25 cellular contexts compared by ENCODE assay signal in genomic region chr22:32854351-32854804, GRCh38. TPM values are rescaled to one million over a fixed set of nuclear protein-coding genes. Genes with fewer than 3 reads are reported as not detected.
DNase-seq lines count a peak whose midpoint lies in the region; ATAC-seq and TF ChIP-seq lines count a peak whose summit lies in the region.
"Had no signal": no experiment of that assay in that cellular context is flagged by ENCODE, and none has a peak within 500 bp of the region (broad histone marks: within the 10 kb centered on the region; RNA-seq: fewer than 3 reads in every experiment).

No MANE protein-coding gene starts in this region.

- H3K9me3 Mint-ChIP-seq in neural crest cell = no peaks in the 10 kb centered on the region
- H3K9me3 Mint-ChIP-seq: activated CD4-positive, alpha-beta T cell treated with anti-CD3 and anti-CD28 coated beads, Interleukin-2, amount 10 ng/mL, durations not matched to agents 24 days and 14 days; activated naive CD8-positive, alpha-beta T cell treated with anti-CD3 and anti-CD28 coated beads, Interleukin-2, amount 50 U/mL, for 24 hours; mesothelial cell of epicardium had no signal

- H3K4me3 Mint-ChIP-seq in neural crest cell = no peak overlapping the region
- H3K4me3 Mint-ChIP-seq: activated CD4-positive, alpha-beta T cell treated with anti-CD3 and anti-CD28 coated beads, Interleukin-2, amount 10 ng/mL, durations not matched to agents 24 days and 14 days; activated naive CD8-positive, alpha-beta T cell treated with anti-CD3 and anti-CD28 coated beads, Interleukin-2, amount 50 U/mL, for 24 hours; mesothelial cell of epicardium had no signal

- POLR2A ChIA-PET in RWPE1 (lab: Yijun Ruan, JAX; ENCODE audit: low non-redundant PET) = no interaction called here

- ATAC-seq in left cardiac atrium = peak in 1 of 2 donors; percentile 5
- ATAC-seq in mucosa of descending colon = no peak
- ATAC-seq: activated naive CD8-positive, alpha-beta T cell treated with anti-CD3 and anti-CD28 coated beads, Interleukin-2, amount 50 U/mL, for 24 hours; GM12878; PC-3; psoas muscle had no signal

- in situ Hi-C loops in transverse colon (cut with MboI; ENCODE audit: low pct_ligation_motif_present in 1 of 4, low pct_unique_long_range_greater_than_20kb in 1 of 4, low sequenced_read_pairs in 3 of 4) = no loop called here

- H3K9me3 ChIP-seq in esophagus muscularis mucosa = no peaks in the 10 kb centered on the region
- H3K9me3 ChIP-seq in tibial artery = no peaks in the 10 kb centered on the region
- H3K9me3 ChIP-seq in transverse colon = no peaks in the 10 kb centered on the region
- H3K9me3 ChIP-seq in mucosa of descending colon = no peaks in the 10 kb centered on the region
- H3K9me3 ChIP-seq: psoas muscle, SJCRH30, spleen, stomach had no signal

- H3K27ac ChIP-seq in esophagus muscularis mucosa (replicated peaks in 1 of 4) (peak overlapping the region; percentile 1 to 83 (median 28)), tibial artery (peak overlapping the region; percentile 78 to 96), transverse colon (no peak overlapping the region), RWPE1 (no peak overlapping the region)
- H3K27ac ChIP-seq: psoas muscle, SJCRH30, spleen had no signal

- TF ChIP-seq EP300 in esophagus muscularis mucosa (IDR thresholded peaks at IDR 0.05) (no peak), transverse colon (IDR thresholded peaks at IDR 0.05; ENCODE audit: low read depth) (no peak)

- peaks cover 45 to 85% (median 59%) of the 10 kb centered on the region in 4 donors for H3K36me3 ChIP-seq in esophagus muscularis mucosa
- H3K36me3 ChIP-seq in tibial artery = peaks cover 41 to 46% (median 45%) of the 10 kb centered on the region in 3 donors
- H3K36me3 ChIP-seq in transverse colon = no peaks in the 10 kb centered on the region
- no peaks in the 10 kb centered on the region for H3K36me3 ChIP-seq in mucosa of descending colon (ENCODE audit: low read depth)

- DNase-seq in esophagus muscularis mucosa (ENCODE audit: extremely low spot score) (no peak), left cardiac atrium (peak; percentile 49), neural crest cell (ENCODE audit: low read depth, low spot score) (no peak), tibial artery (no peak), transverse colon (no peak), RWPE1 (ENCODE audit: low spot score) (no peak), mucosa of descending colon (no peak)
- DNase-seq: activated CD4-positive, alpha-beta T cell treated with anti-CD3 and anti-CD28 coated beads, Interleukin-2, amount 10 ng/mL, durations not matched to agents 24 days and 14 days; activated naive CD8-positive, alpha-beta T cell treated with anti-CD3 and anti-CD28 coated beads, Interleukin-2, amount 50 U/mL, for 24 hours; cortex of kidney; DMS79; KG1; MV-4-11; NCI-H1694 treated with DMSO at 0.1 percent for 48 hours; NCI-H226; NCI-H82; PC-3; psoas muscle; SJCRH30; spleen; stimulated activated CD4-positive, alpha-beta T cell treated with anti-CD3 and anti-CD28 coated beads, Interleukin-4, amount 100 ng/mL, for 24 hours; stomach; T-helper 1 cell had no signal

- peaks cover 9% of the 10 kb centered on the region for H3K4me1 Mint-ChIP-seq in neural crest cell
- H3K4me1 Mint-ChIP-seq: activated CD4-positive, alpha-beta T cell treated with anti-CD3 and anti-CD28 coated beads, Interleukin-2, amount 10 ng/mL, durations not matched to agents 24 days and 14 days; activated naive CD8-positive, alpha-beta T cell treated with anti-CD3 and anti-CD28 coated beads, Interleukin-2, amount 50 U/mL, for 24 hours had no signal

- H3K36me3 Mint-ChIP-seq in neural crest cell (ENCODE audit: low read depth) = no peaks in the 10 kb centered on the region

- no peak overlapping the region for H3K4me3 ChIP-seq in esophagus muscularis mucosa
- no peak overlapping the region for H3K4me3 ChIP-seq in tibial artery
- no peak overlapping the region for H3K4me3 ChIP-seq in transverse colon
- no peak overlapping the region for H3K4me3 ChIP-seq in mucosa of descending colon
- H3K4me3 ChIP-seq: GM12878, psoas muscle, SJCRH30, spleen, stomach had no signal

- intact Hi-C loops in esophagus muscularis mucosa (cut with DNase I) = no loop called here
- intact Hi-C loops in left cardiac atrium (cut with DNase I) = loop anchor here in 1 of 2 donors (5.0 to 10.0 kb wide), 2 partner anchors 42 to 100 kb away; no protein-coding TSS in a partner anchor
- intact Hi-C loops in tibial artery (cut with DNase I; ENCODE audit: low total_unique reads) = loop anchor here (5.0 kb wide), 2 partner anchors 52 to 237 kb away; partner anchors contain the start of gene TIMP3
- intact Hi-C loops in transverse colon (cut with DNase I; ENCODE audit: low total_unique reads) = no loop called here
- intact Hi-C loops in mucosa of descending colon (cut with DNase I, micrococcal nuclease) = no loop called here

- H3K4me1 ChIP-seq in esophagus muscularis mucosa = peaks cover 62 to 69% (median 66%) of the 10 kb centered on the region in 4 donors
- H3K4me1 ChIP-seq in tibial artery = peaks cover 5 to 61% (median 53%) of the 10 kb centered on the region in 4 donors
- H3K4me1 ChIP-seq in transverse colon = peaks cover 20 to 31% (median 23%) of the 10 kb centered on the region in 4 donors
- H3K4me1 ChIP-seq in mucosa of descending colon (ENCODE audit: low read depth) = no peaks in the 10 kb centered on the region
- H3K4me1 ChIP-seq: SJCRH30 had no signal

- peak overlapping the region; percentile 43 for H3K27ac Mint-ChIP-seq in neural crest cell (ENCODE audit: unreplicated experiment)
- H3K27ac Mint-ChIP-seq: activated CD4-positive, alpha-beta T cell treated with anti-CD3 and anti-CD28 coated beads, Interleukin-2, amount 10 ng/mL, durations not matched to agents 24 days and 14 days; activated naive CD8-positive, alpha-beta T cell treated with anti-CD3 and anti-CD28 coated beads, Interleukin-2, amount 50 U/mL, for 24 hours; mesothelial cell of epicardium had no signal

- WGBS in esophagus muscularis mucosa = 70% methylated on average over 14 of the region's 14 CpGs
- 77% methylated on average over 14 of the region's 14 CpGs; no CpG with 5 or more reads in 1 of the 2 donors for WGBS in transverse colon (ENCODE audit: low coverage in 1 of 2), 2 donors

- TF ChIP-seq CTCF in esophagus muscularis mucosa (IDR thresholded peaks at IDR 0.05) (no peak), neural crest cell (conservative IDR thresholded peaks at IDR 0.05) (no peak), tibial artery (IDR thresholded peaks at IDR 0.05) (no peak), transverse colon (IDR thresholded peaks at IDR 0.05) (no peak), RWPE1 (conservative IDR thresholded peaks at IDR 0.05; ENCODE audit: low read depth) (no peak), mucosa of descending colon (IDR thresholded peaks at IDR 0.05) (no peak)

- CTCF ChIA-PET in RWPE1 (lab: Yijun Ruan, JAX) = no interaction called here

- no peak for TF ChIP-seq POLR2A in esophagus muscularis mucosa (IDR thresholded peaks at IDR 0.05; ENCODE audit: low read depth)
- no peak for TF ChIP-seq POLR2A in transverse colon (IDR thresholded peaks at IDR 0.05)

- H3K27me3 Mint-ChIP-seq in neural crest cell (ENCODE audit: low read depth) = no peaks in the 10 kb centered on the region
- H3K27me3 Mint-ChIP-seq: activated CD4-positive, alpha-beta T cell treated with anti-CD3 and anti-CD28 coated beads, Interleukin-2, amount 10 ng/mL, durations not matched to agents 24 days and 14 days; activated naive CD8-positive, alpha-beta T cell treated with anti-CD3 and anti-CD28 coated beads, Interleukin-2, amount 50 U/mL, for 24 hours had no signal

- H3K27me3 ChIP-seq in esophagus muscularis mucosa (no peaks in the 10 kb centered on the region), tibial artery (no peaks in the 10 kb centered on the region), transverse colon (no peaks in the 10 kb centered on the region)
- H3K27me3 ChIP-seq: SJCRH30, spleen, stomach had no signal

RNA-seq across cellular contexts. Expression of gene TIMP3, which starts 52.9 kb away (rescaled TPM):
- total RNA-seq in esophagus muscularis mucosa (100 to 1,000 TPM; 566 to 898 (median 683) TPM), left cardiac atrium (100 to 1,000 TPM; 434 to 484 TPM), neural crest cell (20.7 and 21.6 TPM in 2 replicates), transverse colon (100 to 1,000 TPM in 1 of 4 donors, 10 to 100 TPM in 3; 49.7 to 158 (median 62.4) TPM), mucosa of descending colon (100 to 1,000 TPM in 1 of 3 donors, 10 to 100 TPM in 2; 14.4 to 193 (median 49.1) TPM)
- total RNA-seq: activated CD4-positive, alpha-beta T cell treated with anti-CD3 and anti-CD28 coated beads, Interleukin-2, amount 10 ng/mL, durations not matched to agents 24 days and 14 days; PC-3 had no signal

Comparison
In these comparisons a context has a peak if more than half of its experiments do, and no peak if none do; other contexts are left out.
1. H3K27ac ChIP-seq: peak in esophagus muscularis mucosa (4 of 4) and tibial artery (2 of 2); none in transverse colon (0 of 4) and RWPE1 (single experiment).